ENCODE assay signal across 10 cellular contexts in the genomic region with DNA sequence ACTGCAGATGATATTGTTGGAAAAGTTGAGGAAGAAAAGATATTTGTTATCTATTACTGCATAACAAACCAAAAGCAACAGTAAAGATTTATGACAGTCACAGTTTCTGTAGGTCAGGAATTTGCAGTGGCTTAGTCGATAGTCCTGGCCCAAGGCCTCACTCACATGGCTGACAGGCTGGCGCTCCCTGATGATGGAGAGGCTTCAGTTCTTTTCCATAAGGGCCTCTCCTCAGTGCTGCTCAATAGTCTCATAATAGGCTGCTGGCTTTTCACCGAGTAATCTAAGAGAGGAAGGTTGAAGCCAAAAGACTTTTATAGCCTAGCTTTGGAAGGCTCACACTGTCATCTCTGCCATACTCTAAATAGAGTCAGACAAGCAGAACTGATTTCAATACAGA. TPM values are rescaled to one million over a fixed set of nuclear protein-coding genes. Genes with fewer than 3 reads are reported as not detected.
A peak's percentile ranks its signal among the peaks of the same experiment; 100 is the strongest.
DNase-seq lines count a peak whose midpoint lies in the region; ATAC-seq and TF ChIP-seq lines count a peak whose summit lies in the region.
"Had no signal": no experiment of that assay in that cellular context is flagged by ENCODE, and none has a peak within 500 bp of the region (broad histone marks: within the 10 kb centered on the region; RNA-seq: fewer than 3 reads in every experiment).

No MANE protein-coding gene starts in this region.

- peaks cover 20% of the 10 kb centered on the region for H3K4me1 ChIP-seq in GM23248 (ENCODE audit: insufficient read depth)

- no peak overlapping the region for H2AFZ ChIP-seq in GM23248

- peaks cover 0 to 27% (median 2%) of the 10 kb centered on the region in 3 donors for H3K36me3 Mint-ChIP-seq in naive thymus-derived CD8-positive, alpha-beta T cell
- H3K36me3 Mint-ChIP-seq in activated CD4-positive, alpha-beta memory T cell treated with anti-CD3 and anti-CD28 coated beads, Interleukin-2, amount 10 ng/mL, durations not matched to agents 7 days and 5 days (ENCODE audit: low read depth): peaks cover 15% of the 10 kb centered on the region

- H3K9me2 ChIP-seq in GM23248 (ENCODE audit: insufficient read depth): no peaks in the 10 kb centered on the region

- in situ Hi-C loops in GM23248 (cut with MboI): no loop called here

- ATAC-seq in naive thymus-derived CD8-positive, alpha-beta T cell: no peak
- ATAC-seq in HG02610 (IDR thresholded peaks at IDR 0.05; ENCODE audit: unreplicated experiment): no peak

- H3K9me3 Mint-ChIP-seq in naive thymus-derived CD8-positive, alpha-beta T cell: no peaks in the 10 kb centered on the region
- no peaks in the 10 kb centered on the region for H3K9me3 Mint-ChIP-seq in activated CD4-positive, alpha-beta memory T cell treated with anti-CD3 and anti-CD28 coated beads, Interleukin-2, amount 10 ng/mL, durations not matched to agents 7 days and 5 days

- H3K27ac ChIP-seq in GM23248: peak overlapping the region; percentile 6; the same call in 1 of the 2 replicates
- peak overlapping the region; percentile 81 for H3K27ac ChIP-seq in VCaP

- DNase-seq in AG08395 (ENCODE audit: low spot score): peak; percentile 3
- DNase-seq in GM23248: peak; percentile 24
- DNase-seq in naive thymus-derived CD8-positive, alpha-beta T cell: no peak
- DNase-seq in HuH-7.5 (ENCODE audit: low spot score): no peak
- DNase-seq in iPS-NIHi11 (ENCODE audit: low spot score): no peak
- DNase-seq in activated CD4-positive, alpha-beta memory T cell treated with anti-CD3 and anti-CD28 coated beads, Interleukin-2, amount 10 ng/mL, durations not matched to agents 7 days and 5 days: no peak
- DNase-seq: dermis blood vessel endothelial cell, NCI-H1048 had no signal

- H3K27me3 Mint-ChIP-seq in naive thymus-derived CD8-positive, alpha-beta T cell: no peaks in the 10 kb centered on the region
- no peaks in the 10 kb centered on the region for H3K27me3 Mint-ChIP-seq in activated CD4-positive, alpha-beta memory T cell treated with anti-CD3 and anti-CD28 coated beads, Interleukin-2, amount 10 ng/mL, durations not matched to agents 7 days and 5 days

- WGBS in GM23248 (ENCODE audit: low coverage in 1 of 2, low lambda C conversion rate in 2 of 2, missing lambda C conversion rate in 2 of 2), 2 experiments: 20 to 25% methylated on average over 3 of the region's 3 CpGs

- CTCF ChIA-PET in activated CD4-positive, alpha-beta memory T cell treated with anti-CD3 and anti-CD28 coated beads, Interleukin-2, amount 10 ng/mL, durations not matched to agents 7 days and 5 days (lab: Charles Lee): no interaction called here

- TF ChIP-seq CTCF in VCaP (conservative IDR thresholded peaks at IDR 0.05): no peak

- H3K4me3 ChIP-seq in GM23248: no peak overlapping the region

- POLR2A ChIA-PET in naive thymus-derived CD8-positive, alpha-beta T cell (lab: Charles Lee): no interaction called here
- POLR2A ChIA-PET in activated CD4-positive, alpha-beta memory T cell treated with anti-CD3 and anti-CD28 coated beads, Interleukin-2, amount 10 ng/mL, durations not matched to agents 7 days and 5 days (lab: Charles Lee): no interaction called here

- H4K20me1 ChIP-seq in GM23248 (ENCODE audit: insufficient read depth): peaks cover 29% of the 10 kb centered on the region; the same call in 1 of the 2 replicates

- H3K27ac Mint-ChIP-seq in naive thymus-derived CD8-positive, alpha-beta T cell: peak overlapping the region in 8 of 10 donors; percentile 12 to 77 (median 50)
- H3K27ac Mint-ChIP-seq in activated CD4-positive, alpha-beta memory T cell treated with anti-CD3 and anti-CD28 coated beads, Interleukin-2, amount 10 ng/mL, durations not matched to agents 7 days and 5 days: no peak overlapping the region

- H3K9me3 ChIP-seq in GM23248 (ENCODE audit: low read depth): no peaks in the 10 kb centered on the region

- H3K9ac ChIP-seq in GM23248: no peak overlapping the region

- H3K27me3 ChIP-seq in GM23248 (replicated peaks; ENCODE audit: insufficient read depth): no peaks in the 10 kb centered on the region

- H3K4me2 ChIP-seq in GM23248 (ENCODE audit: unreplicated experiment): no peak overlapping the region

- peaks cover 42 to 87% (median 82%) of the 10 kb centered on the region in 4 donors for H3K4me1 Mint-ChIP-seq in naive thymus-derived CD8-positive, alpha-beta T cell
- peaks cover 47% of the 10 kb centered on the region for H3K4me1 Mint-ChIP-seq in activated CD4-positive, alpha-beta memory T cell treated with anti-CD3 and anti-CD28 coated beads, Interleukin-2, amount 10 ng/mL, durations not matched to agents 7 days and 5 days

- peaks cover 100% of the 10 kb centered on the region for H3K79me2 ChIP-seq in GM23248 (ENCODE audit: insufficient read depth)

- H3K36me3 ChIP-seq in GM23248 (ENCODE audit: low read depth): no peaks in the 10 kb centered on the region; the same call in 1 of the 2 replicates

- H3K4me3 Mint-ChIP-seq in naive thymus-derived CD8-positive, alpha-beta T cell: no peak overlapping the region
- H3K4me3 Mint-ChIP-seq in activated CD4-positive, alpha-beta memory T cell treated with anti-CD3 and anti-CD28 coated beads, Interleukin-2, amount 10 ng/mL, durations not matched to agents 7 days and 5 days: no peak overlapping the region

- H3F3A ChIP-seq in GM23248 (ENCODE audit: insufficient read depth): peaks cover 19% of the 10 kb centered on the region; the same call in 1 of the 2 replicates

RNA-seq across cellular contexts. Expression of a gene that starts 17.7 kb away (rescaled TPM):
- total RNA-seq in GM23248 (2014; rRNA removed; shearing (Covaris generic)): 12.9 and 18.0 TPM in 2 replicates
- 11.8 and 13.1 TPM in 2 replicates for polyA plus RNA-seq in GM23248 (2016; fragmentation: Nextera tagmentation; extraction: Ambion mirVana)
- total RNA-seq in naive thymus-derived CD8-positive, alpha-beta T cell: 10 to 100 TPM; 68.6 to 77.4 TPM
- 10 to 100 TPM; 15.7 to 23.1 (median 16.6) TPM for polyA plus RNA-seq in naive thymus-derived CD8-positive, alpha-beta T cell
- total RNA-seq in activated CD4-positive, alpha-beta memory T cell treated with anti-CD3 and anti-CD28 coated beads, Interleukin-2, amount 10 ng/mL, durations not matched to agents 7 days and 5 days: 10 to 100 TPM; 57.8 to 61.5 TPM

RNA-seq across cellular contexts. Expression of a gene that starts 51.6 kb away (rescaled TPM):
- 3.2 and 3.9 TPM in 2 replicates for total RNA-seq in GM23248 (2014; rRNA removed; shearing (Covaris generic))
- polyA plus RNA-seq in GM23248 (2016; fragmentation: Nextera tagmentation; extraction: Ambion mirVana): 2.1 and 2.4 TPM in 2 replicates
- 1 to 10 TPM; 3.6 to 3.8 TPM for total RNA-seq in naive thymus-derived CD8-positive, alpha-beta T cell
- polyA plus RNA-seq in naive thymus-derived CD8-positive, alpha-beta T cell: 1 to 10 TPM; 3.0 to 5.9 (median 4.1) TPM
- total RNA-seq in activated CD4-positive, alpha-beta memory T cell treated with anti-CD3 and anti-CD28 coated beads, Interleukin-2, amount 10 ng/mL, durations not matched to agents 7 days and 5 days: 1 to 10 TPM; 2.4 to 2.7 TPM

Comparison
In these comparisons a context has a peak if more than half of its experiments do, and no peak if none do; other contexts are left out.
1. DNase-seq: peak in AG08395 (single experiment) and GM23248 (single experiment); none in naive thymus-derived CD8-positive, alpha-beta T cell (0 of 10), HuH-7.5 (single experiment), iPS-NIHi11 (single experiment) and activated CD4-positive, alpha-beta memory T cell treated with anti-CD3 and anti-CD28 coated beads, Interleukin-2, amount 10 ng/mL, durations not matched to agents 7 days and 5 days (single experiment).